ENCODE assay signal across 8 cellular contexts in the genomic region with DNA sequence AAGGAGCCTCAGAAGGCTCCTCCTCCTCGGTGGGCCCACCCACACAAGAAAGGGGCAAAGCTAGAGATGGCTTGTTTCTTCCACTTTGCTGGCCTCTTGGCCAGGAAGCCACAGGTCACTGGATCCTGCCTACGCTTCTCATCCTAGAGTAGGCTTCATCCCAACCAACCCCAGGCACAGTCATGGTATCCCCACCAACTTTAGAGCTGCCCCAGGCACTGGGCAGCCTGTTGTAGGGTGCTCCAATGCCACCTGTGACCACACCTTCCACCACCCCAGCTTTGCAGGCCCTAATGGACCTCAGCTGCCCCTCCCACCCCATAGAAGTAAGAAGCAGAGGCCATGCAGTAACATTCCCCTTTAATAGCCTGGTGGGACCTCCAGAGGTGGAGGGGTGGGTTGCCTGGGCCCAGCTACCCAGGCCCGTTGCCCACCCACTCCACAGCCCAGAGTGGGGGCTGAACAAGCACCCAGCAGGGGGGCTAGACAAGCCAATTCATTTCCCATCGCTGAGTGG. TPM values are rescaled to one million over a fixed set of nuclear protein-coding genes. Genes with fewer than 3 reads are reported as not detected.
DNase-seq lines count a peak whose midpoint lies in the region; TF ChIP-seq lines count a peak whose summit lies in the region.

No MANE protein-coding gene starts in this region.

- peak overlapping the region; percentile 96 for H3K27ac Mint-ChIP-seq in activated CD4-positive, alpha-beta memory T cell treated with anti-CD3 and anti-CD28 coated beads, Interleukin-2, amount 10 ng/mL, durations not matched to agents 7 days and 5 days

- H3K4me1 ChIP-seq in HAP-1: peaks cover 15% of the 10 kb centered on the region
- peaks cover 2 to 51% of the 10 kb centered on the region in 2 donors for H3K4me1 ChIP-seq in right atrium auricular region
- peaks cover 46 to 60% (median 51%) of the 10 kb centered on the region in 3 donors for H3K4me1 ChIP-seq in skeletal muscle tissue (ENCODE audit: control insufficient read depth in 3 of 3, insufficient read depth in 3 of 3, low read length in 3 of 3)

- H3K27ac ChIP-seq in right atrium auricular region (peak overlapping the region; percentile 92 to 94), skeletal muscle tissue (ENCODE audit: low read depth, low read length) (peak overlapping the region; percentile 97)

- DNase-seq in HAP-1 (ENCODE audit: low spot score in 2 of 2): no peak
- no peak for DNase-seq in activated CD4-positive, alpha-beta memory T cell treated with anti-CD3 and anti-CD28 coated beads, Interleukin-2, amount 10 ng/mL, durations not matched to agents 7 days and 5 days
- no peak for DNase-seq in right atrium auricular region (ENCODE audit: low spot score)
- DNase-seq in NCI-H510A treated with DMSO at 0.1 percent for 48 hours (lab: John Stamatoyannopoulos, UW): no peak
- no peak for DNase-seq in medulla oblongata (ENCODE audit: extremely low spot score)
- no peak for DNase-seq in NK-92 (lab: John Stamatoyannopoulos, UW; ENCODE audit: unreplicated experiment)
- no peak for DNase-seq in stimulated activated CD4-positive, alpha-beta T cell treated with anti-CD3 and anti-CD28 coated beads, Interleukin-1b, Interleukin-23, amount 100 ng/mL, for 48 hours

- H3K9ac ChIP-seq in skeletal muscle tissue (ENCODE audit: low read depth in 1 of 3, low read length in 3 of 3): peak overlapping the region; percentile 94 to 99 (median 96)

- peaks cover 66% of the 10 kb centered on the region for H3K4me1 Mint-ChIP-seq in activated CD4-positive, alpha-beta memory T cell treated with anti-CD3 and anti-CD28 coated beads, Interleukin-2, amount 10 ng/mL, durations not matched to agents 7 days and 5 days

- no peaks in the 10 kb centered on the region for H3K27me3 Mint-ChIP-seq in activated CD4-positive, alpha-beta memory T cell treated with anti-CD3 and anti-CD28 coated beads, Interleukin-2, amount 10 ng/mL, durations not matched to agents 7 days and 5 days

- peak overlapping the region; percentile 97 for H3K4me3 Mint-ChIP-seq in activated CD4-positive, alpha-beta memory T cell treated with anti-CD3 and anti-CD28 coated beads, Interleukin-2, amount 10 ng/mL, durations not matched to agents 7 days and 5 days

- H3K9me3 ChIP-seq in HAP-1 (no peaks in the 10 kb centered on the region), right atrium auricular region (no peaks in the 10 kb centered on the region), skeletal muscle tissue (ENCODE audit: control insufficient read depth in 3 of 3, low read length in 3 of 3) (no peaks in the 10 kb centered on the region)

- H3K4me3 ChIP-seq in HAP-1: peak overlapping the region; percentile 60
- peak overlapping the region; percentile 63 to 85 for H3K4me3 ChIP-seq in right atrium auricular region
- H3K4me3 ChIP-seq in skeletal muscle tissue (ENCODE audit: low read length in 3 of 3): peak overlapping the region; percentile 98 to 100 (median 99)

- POLR2A ChIA-PET in activated CD4-positive, alpha-beta memory T cell treated with anti-CD3 and anti-CD28 coated beads, Interleukin-2, amount 10 ng/mL, durations not matched to agents 7 days and 5 days (lab: Charles Lee): interaction anchor here (1.1 to 7.2 kb wide), 10 partner anchors 8 to 169 kb away, joined by 3 to 82 read pairs (median 8); partner anchors contain the start of genes MZF1, TRIM28 and ZBTB45

- H3K9me3 Mint-ChIP-seq in activated CD4-positive, alpha-beta memory T cell treated with anti-CD3 and anti-CD28 coated beads, Interleukin-2, amount 10 ng/mL, durations not matched to agents 7 days and 5 days: no peaks in the 10 kb centered on the region

- CTCF ChIA-PET in activated CD4-positive, alpha-beta memory T cell treated with anti-CD3 and anti-CD28 coated beads, Interleukin-2, amount 10 ng/mL, durations not matched to agents 7 days and 5 days (lab: Charles Lee): interaction anchor here (0.6 to 3.2 kb wide), 7 partner anchors 11 to 62 kb away, joined by 3 to 39 read pairs (median 6); partner anchors contain the start of genes TRIM28 and ZBTB45

- H3K36me3 ChIP-seq in HAP-1 (replicated peaks) (peaks cover 46% of the 10 kb centered on the region), right atrium auricular region (peaks cover 41% of the 10 kb centered on the region), skeletal muscle tissue (ENCODE audit: control insufficient read depth in 3 of 3, insufficient read depth in 3 of 3, low read length in 3 of 3) (peaks cover 35 to 38% (median 36%) of the 10 kb centered on the region in 3 donors)

- TF ChIP-seq CTCF in right atrium auricular region (IDR thresholded peaks at IDR 0.05): no peak

- in situ Hi-C loops in HAP-1 (cut with MboI; ENCODE audit: low sequenced_read_pairs): no loop called here

- no peaks in the 10 kb centered on the region for H3K27me3 ChIP-seq in HAP-1 (ENCODE audit: low read depth)
- no peaks in the 10 kb centered on the region for H3K27me3 ChIP-seq in right atrium auricular region
- H3K27me3 ChIP-seq in skeletal muscle tissue (ENCODE audit: control insufficient read depth in 3 of 3, insufficient read depth in 3 of 3, low read length in 3 of 3): no peaks in the 10 kb centered on the region

- H3K36me3 Mint-ChIP-seq in activated CD4-positive, alpha-beta memory T cell treated with anti-CD3 and anti-CD28 coated beads, Interleukin-2, amount 10 ng/mL, durations not matched to agents 7 days and 5 days (ENCODE audit: low read depth): peaks cover 69% of the 10 kb centered on the region

RNA-seq across cellular contexts. Expression of gene CHMP2A, which starts 0.5 kb away (rescaled TPM):
- 100 to 1,000 TPM; 137 to 144 TPM for total RNA-seq in activated CD4-positive, alpha-beta memory T cell treated with anti-CD3 and anti-CD28 coated beads, Interleukin-2, amount 10 ng/mL, durations not matched to agents 7 days and 5 days
- 100 to 1,000 TPM; 109 to 121 TPM for total RNA-seq in right atrium auricular region
- 68.9 TPM for total RNA-seq in skeletal muscle tissue

RNA-seq across cellular contexts. Expression of gene UBE2M, which starts 3.0 kb away (rescaled TPM):
- total RNA-seq in activated CD4-positive, alpha-beta memory T cell treated with anti-CD3 and anti-CD28 coated beads, Interleukin-2, amount 10 ng/mL, durations not matched to agents 7 days and 5 days: 10 to 100 TPM; 87.5 to 92.4 TPM
- total RNA-seq in right atrium auricular region (10 to 100 TPM; 30.9 to 38.8 TPM), skeletal muscle tissue (73.6 TPM)

RNA-seq across cellular contexts. Expression of gene TRIM28, which starts 11.6 kb away (rescaled TPM):
- total RNA-seq in activated CD4-positive, alpha-beta memory T cell treated with anti-CD3 and anti-CD28 coated beads, Interleukin-2, amount 10 ng/mL, durations not matched to agents 7 days and 5 days: 100 to 1,000 TPM; 345 TPM
- total RNA-seq in right atrium auricular region (100 to 1,000 TPM in 1 of 2 donors, 10 to 100 TPM in 1; 99.6 to 207 TPM), skeletal muscle tissue (277 TPM)

RNA-seq across cellular contexts. Expression of gene MZF1, which starts 17.7 kb away (rescaled TPM):
- total RNA-seq in activated CD4-positive, alpha-beta memory T cell treated with anti-CD3 and anti-CD28 coated beads, Interleukin-2, amount 10 ng/mL, durations not matched to agents 7 days and 5 days: 10 to 100 TPM; 21.6 to 22.9 TPM
- total RNA-seq in right atrium auricular region (10 to 100 TPM in 1 of 2 donors, 1 to 10 TPM in 1; 6.5 to 11.3 TPM), skeletal muscle tissue (6.8 TPM)

RNA-seq across cellular contexts. Expression of gene ZBTB45, which starts 35.8 kb away (rescaled TPM):
- total RNA-seq in activated CD4-positive, alpha-beta memory T cell treated with anti-CD3 and anti-CD28 coated beads, Interleukin-2, amount 10 ng/mL, durations not matched to agents 7 days and 5 days: 10 to 100 TPM; 15.8 to 17.4 TPM
- total RNA-seq in right atrium auricular region: 10 to 100 TPM in 1 of 2 donors, 1 to 10 TPM in 1; 7.2 to 14.3 TPM
- 3.7 TPM for total RNA-seq in skeletal muscle tissue
